Comparison of ENCODE assay signal across 6 cellular contexts in the genomic region with DNA sequence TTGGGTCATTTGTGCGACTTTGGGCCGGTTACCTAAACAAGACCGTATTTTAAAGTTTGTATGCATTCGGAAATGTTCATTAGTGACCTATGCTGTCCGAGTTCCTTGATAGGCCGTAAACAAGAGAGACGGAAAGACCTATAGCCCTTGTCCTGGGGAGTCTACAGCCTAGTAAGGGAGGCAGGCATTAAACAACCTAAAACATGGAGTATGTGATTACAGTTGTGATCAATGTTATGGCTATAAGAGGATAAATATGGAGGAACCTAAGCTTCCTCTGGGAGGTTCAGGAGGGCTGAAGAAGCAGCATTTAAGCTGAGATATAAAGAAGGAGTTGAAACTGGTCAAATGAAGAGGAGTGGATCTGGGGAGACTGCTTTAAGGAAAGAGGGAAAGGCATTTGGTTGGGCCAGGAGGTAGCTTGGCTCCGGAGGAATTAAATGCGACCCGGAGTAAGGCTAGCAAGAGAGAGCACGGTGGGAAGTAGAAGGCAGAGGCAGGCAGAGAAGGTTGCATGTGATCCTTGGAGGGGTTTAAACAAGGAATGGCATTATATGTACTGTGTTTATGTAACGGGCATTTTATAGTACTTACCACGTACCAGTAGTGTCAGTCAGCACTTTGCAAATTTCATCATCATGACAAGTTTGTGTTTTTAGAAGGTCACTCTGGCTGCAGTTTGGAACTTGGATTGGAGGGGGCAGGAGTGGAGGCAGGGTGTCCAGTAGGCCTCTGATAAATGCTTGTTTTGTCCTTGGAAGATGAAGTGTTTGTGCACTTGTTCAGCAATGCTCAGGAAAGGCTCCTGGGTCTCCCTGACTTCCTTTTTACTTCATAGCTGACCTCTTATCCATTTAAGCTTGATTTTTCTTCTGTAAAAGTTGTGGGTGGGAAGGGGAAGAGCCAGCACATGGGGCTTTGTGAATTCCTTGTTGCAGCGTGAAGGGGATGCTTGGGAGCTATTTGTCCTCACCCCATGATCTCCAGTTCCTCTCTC. TPM values are rescaled to one million over a fixed set of nuclear protein-coding genes. Genes with fewer than 3 reads are reported as not detected.
A peak's percentile ranks its signal among the peaks of the same experiment; 100 is the strongest.
DNase-seq lines count a peak whose midpoint lies in the region; TF ChIP-seq lines count a peak whose summit lies in the region.

No MANE protein-coding gene starts in this region.

- H3K79me2 ChIP-seq in hepatocyte, result peaks cover 29% of the 10 kb centered on the region

- H3K27me3 ChIP-seq in BE2C, result no peaks in the 10 kb centered on the region
- H3K27me3 ChIP-seq in Peyer's patch, result no peaks in the 10 kb centered on the region
- no peaks in the 10 kb centered on the region for H3K27me3 ChIP-seq in hepatocyte

- H3K9me3 ChIP-seq in BE2C (no peaks in the 10 kb centered on the region), Peyer's patch (no peaks in the 10 kb centered on the region), hepatocyte (ENCODE audit: low read depth) (no peaks in the 10 kb centered on the region)

- no peaks in the 10 kb centered on the region for H4K20me1 ChIP-seq in hepatocyte (ENCODE audit: insufficient read depth, poor library complexity, severe bottlenecking)

- peak overlapping the region; percentile 63 for H3K4me2 ChIP-seq in hepatocyte

- peak overlapping the region; percentile 49 for H2AFZ ChIP-seq in hepatocyte

- DNase-seq in BE2C (no peak), Peyer's patch (no peak), hepatocyte (ENCODE audit: low spot score) (no peak), GM13976 (ENCODE audit: low spot score) (no peak), mucosa of gallbladder (ENCODE audit: low spot score) (no peak)

- peak overlapping the region; percentile 21; the same call in 1 of the 2 replicates for H3K4me3 ChIP-seq in BE2C (ENCODE audit: low read depth, low read length)
- peak overlapping the region; percentile 55 to 92 (median 80) for H3K4me3 ChIP-seq in Peyer's patch
- H3K4me3 ChIP-seq in hepatocyte, result no peak overlapping the region
- H3K4me3 ChIP-seq in urinary bladder (ENCODE audit: low read depth, low read length), result peak overlapping the region; percentile 14

- WGBS in hepatocyte (ENCODE audit: low lambda C conversion rate, missing lambda C conversion rate), result 65% methylated on average over 14 of the region's 14 CpGs
- 28% methylated on average over 14 of the region's 14 CpGs for WGBS in urinary bladder

- in situ Hi-C loops in GM13976 (cut with MboI; ENCODE audit: low sequenced_read_pairs, unreplicated experiment), result no loop called here

- no peaks in the 10 kb centered on the region for H3K36me3 ChIP-seq in BE2C
- no peaks in the 10 kb centered on the region for H3K36me3 ChIP-seq in Peyer's patch
- H3K36me3 ChIP-seq in hepatocyte (replicated peaks; ENCODE audit: insufficient read depth, low read depth), result no peaks in the 10 kb centered on the region
- no peaks in the 10 kb centered on the region for H3K36me3 ChIP-seq in urinary bladder (ENCODE audit: insufficient read depth)

- no peak for TF ChIP-seq POLR2A in Peyer's patch (IDR thresholded peaks at IDR 0.05)

- no peaks in the 10 kb centered on the region for H3K9me2 ChIP-seq in hepatocyte (replicated peaks; ENCODE audit: insufficient read depth)

- H3K4me1 ChIP-seq in BE2C (peaks cover 5% of the 10 kb centered on the region), Peyer's patch (peaks cover 0 to 44% (median 5%) of the 10 kb centered on the region in 4 donors), hepatocyte (ENCODE audit: insufficient read depth) (peaks cover 43% of the 10 kb centered on the region), urinary bladder (ENCODE audit: insufficient read depth) (no peaks in the 10 kb centered on the region)

- no peak for TF ChIP-seq CTCF in BE2C (IDR thresholded peaks at IDR 0.05; ENCODE audit: low read depth, low read length)
- TF ChIP-seq CTCF in Peyer's patch (IDR thresholded peaks at IDR 0.05), result no peak
- no peak for TF ChIP-seq CTCF in hepatocyte (IDR thresholded peaks at IDR 0.05; ENCODE audit: poor library complexity)
- TF ChIP-seq CTCF in GM13976 (IDR thresholded peaks at IDR 0.05; ENCODE audit: borderline replicate concordance, control extremely low read depth, extremely low read depth, insufficient read depth, missing control alignments), result no peak

- peak overlapping the region; percentile 83 to 97 (median 88) for H3K27ac ChIP-seq in Peyer's patch
- H3K27ac ChIP-seq in hepatocyte, result peak overlapping the region; percentile 93
- peak overlapping the region; percentile 81 for H3K27ac ChIP-seq in urinary bladder (ENCODE audit: low read depth)

RNA-seq across cellular contexts. Expression of a gene that starts 1.0 kb away (rescaled TPM):
- 10.0 TPM for polyA plus RNA-seq in BE2C (2012; ENCODE audit: insufficient read depth, insufficient read length, low read depth)
- total RNA-seq in Peyer's patch, result 10 to 100 TPM; 15.7 to 66.5 (median 47.4) TPM
- total RNA-seq in hepatocyte, result 23.8 and 26.4 TPM in 2 replicates
- 28.5 and 34.1 TPM in 2 replicates for polyA plus RNA-seq in hepatocyte
- total RNA-seq in urinary bladder, result 7.5 TPM
- polyA plus RNA-seq in urinary bladder, result 21.2 TPM
- total RNA-seq in mucosa of gallbladder, result 20.1 TPM

RNA-seq across cellular contexts. Expression of a gene that starts 25.4 kb away (rescaled TPM):
- 37.4 TPM for polyA plus RNA-seq in BE2C (2012; ENCODE audit: insufficient read depth, insufficient read length, low read depth)
- total RNA-seq in Peyer's patch (10 to 100 TPM in 1 of 4 donors, 1 to 10 TPM in 3; 3.5 to 10.3 (median 7.1) TPM), hepatocyte (25.4 and 29.5 TPM in 2 replicates), urinary bladder (34.0 TPM), mucosa of gallbladder (37.8 TPM)
- polyA plus RNA-seq in hepatocyte (52.5 and 53.1 TPM in 2 replicates), urinary bladder (66.6 TPM)

RNA-seq across cellular contexts. Expression of a gene that starts 47.6 kb away (rescaled TPM):
- polyA plus RNA-seq in BE2C (2012; ENCODE audit: insufficient read depth, insufficient read length, low read depth), result 25.7 TPM
- 10 to 100 TPM; 11.6 to 23.5 (median 19.4) TPM for total RNA-seq in Peyer's patch
- 25.9 and 26.5 TPM in 2 replicates for total RNA-seq in hepatocyte
- 19.6 and 22.4 TPM in 2 replicates for polyA plus RNA-seq in hepatocyte
- total RNA-seq in urinary bladder, result 7.4 TPM
- 11.7 TPM for polyA plus RNA-seq in urinary bladder
- total RNA-seq in mucosa of gallbladder, result 22.3 TPM

RNA-seq across cellular contexts. Expression of a gene that starts 48.8 kb away (rescaled TPM):
- 42.3 TPM for polyA plus RNA-seq in BE2C (2012; ENCODE audit: insufficient read depth, insufficient read length, low read depth)
- total RNA-seq in Peyer's patch (100 to 1,000 TPM in 1 of 4 donors, 10 to 100 TPM in 3; 61.1 to 121 (median 89.3) TPM), hepatocyte (20.1 and 24.9 TPM in 2 replicates), urinary bladder (13.5 TPM), mucosa of gallbladder (49.8 TPM)
- polyA plus RNA-seq in hepatocyte (30.3 and 31.9 TPM in 2 replicates), urinary bladder (17.0 TPM)

RNA-seq across cellular contexts. Expression of a gene that starts 54.8 kb away (rescaled TPM):
- 15.5 TPM for polyA plus RNA-seq in BE2C (2012; ENCODE audit: insufficient read depth, insufficient read length, low read depth)
- total RNA-seq in Peyer's patch, result 1 to 10 TPM in 1 of 4 donors, under 1 TPM in 2, not detected in 1; 0.35 to 1.4 (median 0.54) TPM
- 8.5 and 10.6 TPM in 2 replicates for total RNA-seq in hepatocyte
- polyA plus RNA-seq in hepatocyte, result 15.6 and 18.4 TPM in 2 replicates
- 5.9 TPM for total RNA-seq in urinary bladder
- polyA plus RNA-seq in urinary bladder, result 7.6 TPM
- 6.9 TPM for total RNA-seq in mucosa of gallbladder
